ENCODE assay signal across 30 cellular contexts in genomic region chrX:130285069-130285620, GRCh38.
"Had no signal": no experiment of that assay in that cellular context is flagged by ENCODE, and none has a peak within 500 bp of the region (broad histone marks: within the 10 kb centered on the region; RNA-seq: fewer than 3 reads in every experiment).

No MANE protein-coding gene starts in this region.

- ATAC-seq: activated CD4-positive, CD25-positive, alpha-beta regulatory T cell treated with anti-CD3 and anti-CD28 coated beads, Interleukin-2, amount 50 U/mL, for 24 hours; activated CD8-positive, alpha-beta memory T cell treated with anti-CD3 and anti-CD28 coated beads, Interleukin-2, amount 10 ng/mL, durations not matched to agents 7 days and 5 days; activated CD8-positive, alpha-beta T cell treated with anti-CD3 and anti-CD28 coated beads for 36 hours; activated naive CD8-positive, alpha-beta T cell treated with anti-CD3 and anti-CD28 coated beads, Interleukin-2, amount 50 U/mL, for 24 hours; heart right ventricle; right lobe of liver; stimulated activated memory B cell treated with anti-CD40 and anti-IgM and Interleukin-4, amounts not matched to agents 10 μg/mL and 1 μg/mL and 100 μg/mL, for 72 hours had no signal

- H3K9me3 Mint-ChIP-seq: activated CD4-positive, alpha-beta T cell treated with anti-CD3 and anti-CD28 coated beads, Interleukin-2, amount 10 ng/mL, durations not matched to agents 7 days and 5 days; activated CD8-positive, alpha-beta T cell treated with anti-CD3 and anti-CD28 coated beads for 36 hours; activated naive CD8-positive, alpha-beta T cell treated with anti-CD3 and anti-CD28 coated beads, Interleukin-2, amount 50 U/mL, for 24 hours; activated T-helper 1 cell treated with anti-CD3 and anti-CD28 coated beads, Interleukin-12 subunit alpha, Interleukin-12 subunit beta, Interleukin-2, Interleukin-4 antibody, amounts not matched to agents 30 ng/mL and 10 ng/mL and 1 ng/mL, durations not matched to agents 14 hours and 24 hours and 36 hours; stimulated activated memory B cell treated with anti-CD40 and anti-IgM and Interleukin-4, amounts not matched to agents 10 μg/mL and 1 μg/mL and 100 μg/mL, for 72 hours had no signal

- H3K27me3 ChIP-seq: esophagus squamous epithelium, right lobe of liver, stomach, transverse colon had no signal

- DNase-seq: activated CD4-positive, alpha-beta T cell treated with anti-CD3 and anti-CD28 coated beads, Interleukin-2, amount 10 ng/mL, durations not matched to agents 7 days and 5 days; activated CD8-positive, alpha-beta memory T cell treated with anti-CD3 and anti-CD28 coated beads, Interleukin-2, amount 10 ng/mL, durations not matched to agents 7 days and 5 days; activated CD8-positive, alpha-beta T cell treated with anti-CD3 and anti-CD28 coated beads for 36 hours; activated gamma-delta T cell; activated naive CD4-positive, alpha-beta T cell treated with anti-CD3 and anti-CD28 coated beads, Interleukin-2, amount 50 U/mL, for 16 hours; activated naive CD8-positive, alpha-beta T cell treated with anti-CD3 and anti-CD28 coated beads, Interleukin-2, amount 50 U/mL, for 24 hours; anterior cingulate cortex; caudate nucleus; dermis blood vessel endothelial cell; effector memory CD4-positive, alpha-beta T cell; esophagus squamous epithelium; heart right ventricle; islet precursor cell; left colon; mesendoderm; naive B cell; occipital lobe; right lobe of liver; stimulated activated CD4-positive, alpha-beta T cell treated with anti-CD3 and anti-CD28 coated beads, Interleukin-1b, Interleukin-23, amount 100 ng/mL, for 48 hours; stomach; transverse colon had no signal

- H3K9me3 ChIP-seq: esophagus squamous epithelium, heart right ventricle, right lobe of liver, stomach, transverse colon had no signal

- FAIRE-seq: endothelial cell of umbilical vein, urothelium cell line had no signal

- H3K4me1 ChIP-seq: heart right ventricle, right lobe of liver, stomach, transverse colon had no signal

- H3K27ac Mint-ChIP-seq: activated CD4-positive, alpha-beta T cell treated with anti-CD3 and anti-CD28 coated beads, Interleukin-2, amount 10 ng/mL, durations not matched to agents 7 days and 5 days; activated CD8-positive, alpha-beta memory T cell treated with anti-CD3 and anti-CD28 coated beads, Interleukin-2, amount 10 ng/mL, durations not matched to agents 7 days and 5 days; activated CD8-positive, alpha-beta T cell treated with anti-CD3 and anti-CD28 coated beads for 36 hours; activated naive CD8-positive, alpha-beta T cell treated with anti-CD3 and anti-CD28 coated beads, Interleukin-2, amount 50 U/mL, for 24 hours; activated T-helper 1 cell treated with anti-CD3 and anti-CD28 coated beads, Interleukin-12 subunit alpha, Interleukin-12 subunit beta, Interleukin-2, Interleukin-4 antibody, amounts not matched to agents 30 ng/mL and 10 ng/mL and 1 ng/mL, durations not matched to agents 14 hours and 24 hours and 36 hours; brain; naive B cell; stimulated activated memory B cell treated with anti-CD40 and anti-IgM and Interleukin-4, amounts not matched to agents 10 μg/mL and 1 μg/mL and 100 μg/mL, for 72 hours had no signal

- H3K4me3 ChIP-seq: esophagus squamous epithelium, heart right ventricle, right lobe of liver, skin epidermis, stomach, transverse colon had no signal

- H3K27ac ChIP-seq: heart right ventricle, right lobe of liver, skin epidermis, stomach, transverse colon, VCaP had no signal

- H3K27me3 Mint-ChIP-seq: activated CD4-positive, alpha-beta T cell treated with anti-CD3 and anti-CD28 coated beads, Interleukin-2, amount 10 ng/mL, durations not matched to agents 7 days and 5 days; activated CD8-positive, alpha-beta memory T cell treated with anti-CD3 and anti-CD28 coated beads, Interleukin-2, amount 10 ng/mL, durations not matched to agents 7 days and 5 days; activated CD8-positive, alpha-beta T cell treated with anti-CD3 and anti-CD28 coated beads for 36 hours; activated naive CD8-positive, alpha-beta T cell treated with anti-CD3 and anti-CD28 coated beads, Interleukin-2, amount 50 U/mL, for 24 hours; brain had no signal

- H3K4me3 Mint-ChIP-seq: activated CD4-positive, alpha-beta T cell treated with anti-CD3 and anti-CD28 coated beads, Interleukin-2, amount 10 ng/mL, durations not matched to agents 7 days and 5 days; activated CD8-positive, alpha-beta memory T cell treated with anti-CD3 and anti-CD28 coated beads, Interleukin-2, amount 10 ng/mL, durations not matched to agents 7 days and 5 days; activated CD8-positive, alpha-beta T cell treated with anti-CD3 and anti-CD28 coated beads for 36 hours; activated naive CD8-positive, alpha-beta T cell treated with anti-CD3 and anti-CD28 coated beads, Interleukin-2, amount 50 U/mL, for 24 hours; activated T-helper 1 cell treated with anti-CD3 and anti-CD28 coated beads, Interleukin-12 subunit alpha, Interleukin-12 subunit beta, Interleukin-2, Interleukin-4 antibody, amounts not matched to agents 30 ng/mL and 10 ng/mL and 1 ng/mL, durations not matched to agents 14 hours and 24 hours and 36 hours; brain; naive B cell; neural crest cell; stimulated activated memory B cell treated with anti-CD40 and anti-IgM and Interleukin-4, amounts not matched to agents 10 μg/mL and 1 μg/mL and 100 μg/mL, for 72 hours had no signal

- H3K4me1 Mint-ChIP-seq: activated CD4-positive, alpha-beta T cell treated with anti-CD3 and anti-CD28 coated beads, Interleukin-2, amount 10 ng/mL, durations not matched to agents 7 days and 5 days; activated CD8-positive, alpha-beta memory T cell treated with anti-CD3 and anti-CD28 coated beads, Interleukin-2, amount 10 ng/mL, durations not matched to agents 7 days and 5 days; activated naive CD8-positive, alpha-beta T cell treated with anti-CD3 and anti-CD28 coated beads, Interleukin-2, amount 50 U/mL, for 24 hours; naive B cell; stimulated activated memory B cell treated with anti-CD40 and anti-IgM and Interleukin-4, amounts not matched to agents 10 μg/mL and 1 μg/mL and 100 μg/mL, for 72 hours had no signal

- H3K36me3 Mint-ChIP-seq: activated CD8-positive, alpha-beta memory T cell treated with anti-CD3 and anti-CD28 coated beads, Interleukin-2, amount 10 ng/mL, durations not matched to agents 7 days and 5 days; brain; naive B cell had no signal

- H3K36me3 ChIP-seq: esophagus squamous epithelium, heart right ventricle, right lobe of liver, stomach, transverse colon had no signal
